In genomic region chr12:122406701-122407154, GRCh38 we compare ENCODE assay signal across 10 cellular contexts. TPM values are rescaled to one million over a fixed set of nuclear protein-coding genes. Genes with fewer than 3 reads are reported as not detected.
DNase-seq lines count a peak whose midpoint lies in the region; ATAC-seq and TF ChIP-seq lines count a peak whose summit lies in the region.
"Had no signal": no experiment of that assay in that cellular context is flagged by ENCODE, and none has a peak within 500 bp of the region (broad histone marks: within the 10 kb centered on the region; RNA-seq: fewer than 3 reads in every experiment).

No MANE protein-coding gene starts in this region.

- H3K4me3 ChIP-seq in left ventricle myocardium inferior (no peak overlapping the region), heart left ventricle (no peak overlapping the region), adipocyte (ENCODE audit: low read length) (no peak overlapping the region), uterus (no peak overlapping the region)
- H3K4me3 ChIP-seq: upper lobe of left lung had no signal

- peak overlapping the region; percentile 24 for H3K27ac ChIP-seq in left ventricle myocardium inferior (replicated peaks)
- H3K27ac ChIP-seq in heart left ventricle, result peak overlapping the region in 4 of 12 donors; percentile 1 to 89 (median 18)
- H3K27ac ChIP-seq in uterus, result peak overlapping the region; percentile 48 to 96
- H3K27ac ChIP-seq: upper lobe of left lung had no signal

- WGBS in heart left ventricle, 4 donors, result 60 to 68% (median 62%) methylated on average over 3 of the region's 3 CpGs

- H3K36me3 ChIP-seq in left ventricle myocardium inferior (no peaks in the 10 kb centered on the region), heart left ventricle (peaks cover 0 to 5% (median 0%) of the 10 kb centered on the region in 9 donors), adipocyte (ENCODE audit: control insufficient read depth, insufficient read depth, low read length, severe bottlenecking) (no peaks in the 10 kb centered on the region), uterus (no peaks in the 10 kb centered on the region)
- H3K36me3 ChIP-seq: upper lobe of left lung had no signal

- no peak for TF ChIP-seq POLR2A in heart left ventricle (IDR thresholded peaks at IDR 0.05)
- TF ChIP-seq POLR2A in uterus (IDR thresholded peaks at IDR 0.05), result no peak
- no peak for TF ChIP-seq POLR2A in GM18505 (IDR thresholded peaks at IDR 0.05; ENCODE audit: borderline replicate concordance, extremely low read depth, insufficient read depth, insufficient read length)

- TF ChIP-seq CTCF in left ventricle myocardium inferior (IDR thresholded peaks at IDR 0.05; ENCODE audit: borderline replicate concordance) (no peak), heart left ventricle (IDR thresholded peaks at IDR 0.05) (no peak), uterus (IDR thresholded peaks at IDR 0.05) (no peak)

- H3K9ac ChIP-seq in adipocyte (ENCODE audit: low read length), result peak overlapping the region; percentile 76

- intact Hi-C loops in left ventricle myocardium inferior (cut with micrococcal nuclease), result no loop called here
- intact Hi-C loops in heart left ventricle (cut with DNase I), result no loop called here
- intact Hi-C loops in left colon (cut with DNase I, micrococcal nuclease), result no loop called here
- intact Hi-C loops in uterus (cut with DNase I; ENCODE audit: low total_unique reads), result no loop called here

- peaks cover 35% of the 10 kb centered on the region for H3K4me1 ChIP-seq in left ventricle myocardium inferior
- H3K4me1 ChIP-seq in heart left ventricle, result peaks cover 0 to 36% (median 7%) of the 10 kb centered on the region in 12 donors
- peaks cover 26% of the 10 kb centered on the region for H3K4me1 ChIP-seq in adipocyte (ENCODE audit: control insufficient read depth, insufficient read depth, low read length)
- H3K4me1 ChIP-seq in uterus, result no peaks in the 10 kb centered on the region

- DNase-seq in left ventricle myocardium inferior (no peak), heart left ventricle (no peak), adipocyte (ENCODE audit: low read depth) (peak; percentile 90), left colon (no peak), uterus (no peak)
- DNase-seq: effector CD8-positive, alpha-beta T cell; upper lobe of left lung had no signal

- H3K27me3 ChIP-seq in left ventricle myocardium inferior (ENCODE audit: low read depth), result no peaks in the 10 kb centered on the region
- no peaks in the 10 kb centered on the region for H3K27me3 ChIP-seq in heart left ventricle
- no peaks in the 10 kb centered on the region for H3K27me3 ChIP-seq in adipocyte (replicated peaks; ENCODE audit: control insufficient read depth, insufficient read depth, low read length)
- no peaks in the 10 kb centered on the region for H3K27me3 ChIP-seq in uterus
- H3K27me3 ChIP-seq: upper lobe of left lung had no signal

- ATAC-seq in heart left ventricle, result no peak
- peak; percentile 70 for ATAC-seq in left colon
- ATAC-seq in GM19035 (IDR thresholded peaks at IDR 0.05; ENCODE audit: unreplicated experiment), result no peak
- no peak for ATAC-seq in GM18505 (IDR thresholded peaks at IDR 0.05; ENCODE audit: unreplicated experiment)
- no peak for ATAC-seq in HG02885 (IDR thresholded peaks at IDR 0.05; ENCODE audit: poor library complexity, unreplicated experiment)

- H3K9me3 ChIP-seq in left ventricle myocardium inferior (replicated peaks), result no peaks in the 10 kb centered on the region
- H3K9me3 ChIP-seq in heart left ventricle, result no peaks in the 10 kb centered on the region
- no peaks in the 10 kb centered on the region for H3K9me3 ChIP-seq in adipocyte (ENCODE audit: control insufficient read depth, low read length)
- no peaks in the 10 kb centered on the region for H3K9me3 ChIP-seq in uterus
- H3K9me3 ChIP-seq: upper lobe of left lung had no signal

RNA-seq across cellular contexts. Expression of gene CLIP1, which starts 15.7 kb away (rescaled TPM):
- 102 TPM for total RNA-seq in left ventricle myocardium inferior
- total RNA-seq in heart left ventricle, result 100 to 1,000 TPM in 6 of 9 donors, 10 to 100 TPM in 3; 71.1 to 173 (median 107) TPM
- 10 to 100 TPM; 31.9 to 76.8 TPM for polyA plus RNA-seq in heart left ventricle
- 10 to 100 TPM; 53.8 to 57.5 TPM for total RNA-seq in left colon
- total RNA-seq in uterus, result 100 to 1,000 TPM in 2 of 4 donors, 10 to 100 TPM in 2; 48.2 to 134 (median 96.8) TPM
